ENCODE assay signal across 2 cellular contexts in the genomic region with DNA sequence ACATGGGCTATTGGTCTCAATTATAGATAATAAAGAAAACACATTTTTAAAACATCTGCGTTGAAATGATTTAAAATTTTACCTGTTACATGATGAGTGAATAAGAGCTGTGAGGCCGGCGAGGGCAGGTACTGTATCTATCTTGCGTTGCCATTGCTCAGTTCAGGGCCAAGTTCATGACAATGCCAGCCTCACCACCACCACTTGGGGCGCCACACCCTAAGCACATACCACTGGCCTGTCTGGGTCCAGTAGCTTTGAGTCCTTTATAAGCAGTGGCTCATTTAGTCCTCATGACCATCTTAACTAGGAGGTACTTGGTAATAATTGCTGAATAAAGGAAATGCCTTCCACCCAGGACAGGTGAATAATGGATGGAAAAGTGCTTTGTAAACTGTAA.
TF ChIP-seq lines count a peak whose summit lies in the region.

No MANE protein-coding gene starts in this region.

TF ChIP-seq in GM23338, 12 proteins besides CTCF, POLR2A, EP300 and RAD21:
- TF ChIP-seq ZNF462 (CRISPR knock-in tag; IDR thresholded peaks at IDR 0.05) (no peak), CREB1 (CRISPR knock-in tag; IDR thresholded peaks at IDR 0.05; ENCODE audit: low read depth) (no peak), REST (IDR thresholded peaks at IDR 0.05; ENCODE audit: unreplicated experiment) (no peak), ETS1 (IDR thresholded peaks at IDR 0.05) (no peak), STAT1 (IDR thresholded peaks at IDR 0.05; ENCODE audit: unreplicated experiment) (no peak), ZNF331 (CRISPR knock-in tag; IDR thresholded peaks at IDR 0.05; ENCODE audit: low read depth) (no peak), POLR2AphosphoS5 (IDR thresholded peaks at IDR 0.05; ENCODE audit: low read depth) (no peak), ZNF114 (CRISPR knock-in tag; IDR thresholded peaks at IDR 0.05) (no peak)

TF ChIP-seq in H1, 55 proteins besides CTCF, POLR2A, EP300 and RAD21:
- TF ChIP-seq TEAD4 (IDR thresholded peaks at IDR 0.05; ENCODE audit: low read depth, low read length) (peak; percentile 88), SRF (IDR thresholded peaks at IDR 0.05; ENCODE audit: low read depth, low read length) (no peak), CREB1 (IDR thresholded peaks at IDR 0.05) (0 out of 2 replicates have a peak, but pooled peaks have one; percentile 41)
TF ChIP-seq in H1: peak in this region for 2.
